ENCODE assay signal across 16 cellular contexts in the genomic region with DNA sequence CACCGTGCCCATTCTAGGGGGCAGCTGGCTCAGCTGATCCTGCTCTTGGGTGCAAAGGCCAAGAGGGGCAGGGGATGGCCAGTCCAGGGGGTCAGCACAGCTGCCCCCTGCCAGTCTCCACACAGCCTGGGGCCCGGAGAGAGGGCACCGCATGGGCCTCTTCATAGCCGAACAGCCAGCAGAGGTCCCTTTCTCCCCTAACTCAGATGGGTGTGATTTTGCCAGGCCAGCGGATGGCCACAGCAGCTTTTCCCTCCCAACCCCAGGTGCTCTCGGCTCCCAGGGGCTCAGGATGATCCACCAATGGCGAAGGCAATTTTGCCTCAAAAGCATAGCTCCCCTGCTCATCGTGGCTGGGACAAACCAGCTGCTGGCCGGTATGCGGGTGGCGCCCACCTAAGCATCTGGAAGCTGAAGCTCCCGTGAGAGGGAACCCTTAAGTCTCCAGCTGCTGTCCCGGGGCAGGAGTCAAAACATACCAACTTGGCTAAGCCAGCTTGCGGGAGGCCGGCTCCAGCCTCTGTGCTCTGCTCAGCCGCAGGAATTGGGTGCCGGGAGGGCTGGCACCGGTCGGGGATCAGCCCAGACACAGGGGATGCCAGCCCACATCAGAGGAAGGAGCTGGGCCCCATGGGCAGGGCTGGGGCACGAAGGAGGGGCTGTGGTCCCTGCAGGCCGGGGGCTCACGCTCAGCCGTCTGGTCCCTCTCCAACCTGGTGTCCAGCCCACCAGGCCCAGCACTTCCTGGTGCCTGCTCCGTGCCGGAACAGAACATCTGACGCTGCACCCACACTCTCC. TPM values are rescaled to one million over a fixed set of nuclear protein-coding genes. Genes with fewer than 3 reads are reported as not detected.
A peak's percentile ranks its signal among the peaks of the same experiment; 100 is the strongest.
DNase-seq lines count a peak whose midpoint lies in the region; ATAC-seq and TF ChIP-seq lines count a peak whose summit lies in the region.
"Had no signal": no experiment of that assay in that cellular context is flagged by ENCODE, and none has a peak within 500 bp of the region (broad histone marks: within the 10 kb centered on the region; RNA-seq: fewer than 3 reads in every experiment).

No MANE protein-coding gene starts in this region.

- no peak overlapping the region for H2AFZ ChIP-seq in SK-N-SH (ENCODE audit: low read depth)

- peaks cover 39% of the 10 kb centered on the region for H3K4me1 Mint-ChIP-seq in activated T-cell treated with anti-CD3 and anti-CD28 coated beads, Interleukin-2, amount 50 U/mL, for 24 hours (ENCODE audit: low read depth)
- H3K4me1 Mint-ChIP-seq in activated T-cell treated with anti-CD3 and anti-CD28 coated beads, Interleukin-2, amount 50 U/mL, for 4 hours (ENCODE audit: low read depth), result peaks cover 35% of the 10 kb centered on the region
- H3K4me1 Mint-ChIP-seq in chondrocyte (ENCODE audit: low read depth), result peaks cover 34% of the 10 kb centered on the region

- CTCF ChIA-PET in SK-N-SH (lab: Yijun Ruan, JAX), result interaction anchor here (0.7 to 2.2 kb wide), 6 partner anchors 9 to 154 kb away, joined by 3 to 18 read pairs (median 3); no protein-coding TSS in a partner anchor

- peaks cover 6% of the 10 kb centered on the region; the same call in 1 of the 2 replicates for H3K79me2 ChIP-seq in SK-N-SH (ENCODE audit: insufficient read depth)

- peaks cover 18% of the 10 kb centered on the region for H3F3A ChIP-seq in SK-N-SH (replicated peaks; ENCODE audit: insufficient read depth)

- H3K27ac Mint-ChIP-seq in activated T-cell treated with anti-CD3 and anti-CD28 coated beads, Interleukin-2, amount 50 U/mL, for 24 hours, result peak overlapping the region; percentile 72
- H3K27ac Mint-ChIP-seq in chondrocyte (ENCODE audit: unreplicated experiment), result no peak overlapping the region

- H3K36me3 Mint-ChIP-seq in activated T-cell treated with anti-CD3 and anti-CD28 coated beads, Interleukin-2, amount 50 U/mL, for 24 hours (ENCODE audit: low read depth), result peaks cover 4% of the 10 kb centered on the region
- H3K36me3 Mint-ChIP-seq in activated T-cell treated with anti-CD3 and anti-CD28 coated beads, Interleukin-2, amount 50 U/mL, for 4 hours (ENCODE audit: insufficient read depth), result no peaks in the 10 kb centered on the region
- no peaks in the 10 kb centered on the region for H3K36me3 Mint-ChIP-seq in chondrocyte (ENCODE audit: low read depth)

- H3K9me3 ChIP-seq in SK-N-SH, result no peaks in the 10 kb centered on the region
- H3K9me3 ChIP-seq: esophagus squamous epithelium, thoracic aorta had no signal

- no peak overlapping the region for H3K4me2 ChIP-seq in SK-N-SH

- H3K9me2 ChIP-seq in SK-N-SH, result no peaks in the 10 kb centered on the region

- DNase-seq in activated T-cell treated with anti-CD3 and anti-CD28 coated beads, Interleukin-2, amount 50 U/mL, for 24 hours, result no peak
- no peak for DNase-seq in activated T-cell treated with anti-CD3 and anti-CD28 coated beads, Interleukin-2, amount 50 U/mL, for 4 hours
- DNase-seq in H7 (peak; percentile 61), chondrocyte (ENCODE audit: low spot score) (peak; percentile 86), posterior vena cava (ENCODE audit: low spot score) (peak; percentile 67), SK-N-SH (no peak), NCI-H2107 treated with DMSO at 0.1 percent for 48 hours (lab: John Stamatoyannopoulos, UW; ENCODE audit: unreplicated experiment) (no peak)
- DNase-seq: ACHN; esophagus squamous epithelium; NCI-H1092; NCI-H446 treated with DMSO at 0.1 percent for 48 hours; stimulated activated CD4-positive, alpha-beta T cell treated with anti-CD3 and anti-CD28 coated beads, Interleukin-12 subunit alpha, Interleukin-12 subunit beta, amount 100 ng/mL, for 4 hours; T-helper 2 cell had no signal

- H3K27me3 ChIP-seq in H7 (ENCODE audit: control insufficient read depth, insufficient read depth, low read length) (no peaks in the 10 kb centered on the region), SK-N-SH (ENCODE audit: insufficient read depth) (no peaks in the 10 kb centered on the region)
- H3K27me3 ChIP-seq: esophagus squamous epithelium had no signal

- no peak overlapping the region for H3K9ac ChIP-seq in SK-N-SH

- no peaks in the 10 kb centered on the region for H3K36me3 ChIP-seq in H7 (replicated peaks; ENCODE audit: control insufficient read depth, insufficient read depth, low read length)
- H3K36me3 ChIP-seq in SK-N-SH (replicated peaks in 1 of 2; ENCODE audit: control insufficient read depth in 1 of 2, insufficient read depth in 2 of 2, low read length in 1 of 2), result no peaks in the 10 kb centered on the region

- no peaks in the 10 kb centered on the region for H4K20me1 ChIP-seq in SK-N-SH (ENCODE audit: insufficient read depth)

- ATAC-seq in activated T-cell treated with anti-CD3 and anti-CD28 coated beads, Interleukin-2, amount 50 U/mL, for 4 hours, result no peak
- no peak for ATAC-seq in GM21723 (IDR thresholded peaks at IDR 0.05; ENCODE audit: unreplicated experiment)

- no peak overlapping the region for H3K27ac ChIP-seq in SK-N-SH (ENCODE audit: low read depth in 2 of 2, low read length in 1 of 2)
- H3K27ac ChIP-seq: thoracic aorta had no signal

- POLR2A ChIA-PET in SK-N-SH (lab: Yijun Ruan, JAX), result no interaction called here

- H3K9me3 Mint-ChIP-seq in activated T-cell treated with anti-CD3 and anti-CD28 coated beads, Interleukin-2, amount 50 U/mL, for 24 hours, result no peaks in the 10 kb centered on the region
- H3K9me3 Mint-ChIP-seq in activated T-cell treated with anti-CD3 and anti-CD28 coated beads, Interleukin-2, amount 50 U/mL, for 4 hours, result no peaks in the 10 kb centered on the region
- no peaks in the 10 kb centered on the region for H3K9me3 Mint-ChIP-seq in chondrocyte (ENCODE audit: low read depth)

- intact Hi-C loops in posterior vena cava (cut with DNase I), result no loop called here

- TF ChIP-seq CTCF in chondrocyte (IDR thresholded peaks at IDR 0.05) (no peak), SK-N-SH (IDR thresholded peaks at IDR 0.05) (no peak)

- H3K4me3 ChIP-seq in H7 (ENCODE audit: insufficient read depth, low read depth, low read length), result no peak overlapping the region
- H3K4me3 ChIP-seq in SK-N-SH (ENCODE audit: low read depth in 2 of 2, low read length in 1 of 2), result no peak overlapping the region
- H3K4me3 ChIP-seq: esophagus squamous epithelium, lung, thoracic aorta had no signal

- 97% methylated on average over 7 of the region's 26 CpGs for WGBS in SK-N-SH (ENCODE audit: low lambda C conversion rate)

- no peaks in the 10 kb centered on the region for H3K27me3 Mint-ChIP-seq in activated T-cell treated with anti-CD3 and anti-CD28 coated beads, Interleukin-2, amount 50 U/mL, for 24 hours
- H3K27me3 Mint-ChIP-seq in activated T-cell treated with anti-CD3 and anti-CD28 coated beads, Interleukin-2, amount 50 U/mL, for 4 hours (ENCODE audit: low read depth), result no peaks in the 10 kb centered on the region
- H3K27me3 Mint-ChIP-seq in chondrocyte (ENCODE audit: low read depth), result no peaks in the 10 kb centered on the region

- TF ChIP-seq RAD21 in SK-N-SH (IDR thresholded peaks at IDR 0.05; ENCODE audit: low read length), result no peak

- H3K4me1 ChIP-seq in SK-N-SH (ENCODE audit: control insufficient read depth in 1 of 2, insufficient read depth in 2 of 2, low read depth in 1 of 2, low read length in 1 of 2), result peaks cover 26 to 37% of the 10 kb centered on the region in 2 experiments; a peak in 3 of 4 replicates

- no peak for TF ChIP-seq EP300 in SK-N-SH (IDR thresholded peaks at IDR 0.05; ENCODE audit: borderline replicate concordance in 1 of 2, low read depth in 1 of 2, low read length in 1 of 2)

- H3K4me3 Mint-ChIP-seq in activated T-cell treated with anti-CD3 and anti-CD28 coated beads, Interleukin-2, amount 50 U/mL, for 24 hours, result peak overlapping the region; percentile 36
- H3K4me3 Mint-ChIP-seq in activated T-cell treated with anti-CD3 and anti-CD28 coated beads, Interleukin-2, amount 50 U/mL, for 4 hours, result no peak overlapping the region
- H3K4me3 Mint-ChIP-seq in chondrocyte (ENCODE audit: unreplicated experiment), result no peak overlapping the region

TF ChIP-seq in SK-N-SH, 30 proteins besides CTCF, POLR2A, EP300 and RAD21 (continues in another document):
- TF ChIP-seq FOSL2 (IDR thresholded peaks at IDR 0.05; ENCODE audit: borderline replicate concordance, low read depth) (no peak), EZH2phosphoT487 (IDR thresholded peaks at IDR 0.05; ENCODE audit: borderline replicate concordance, low read depth) (no peak), NFIC (IDR thresholded peaks at IDR 0.05; ENCODE audit: borderline replicate concordance) (no peak), GABPA (IDR thresholded peaks at IDR 0.05; ENCODE audit: low read depth) (no peak)

RNA-seq across cellular contexts. Expression of gene GNB1L, which starts 30.5 kb away (rescaled TPM):
- total RNA-seq in activated T-cell treated with anti-CD3 and anti-CD28 coated beads, Interleukin-2, amount 50 U/mL, for 4 hours, result 10 to 100 TPM; 25.9 to 26.3 (median 26.0) TPM
- total RNA-seq in H7 (2014; rRNA removed; shearing (Covaris generic)), result 31.4 and 38.2 TPM in 2 replicates
- total RNA-seq in chondrocyte, result 4.9 to 5.3 TPM (median 5.0 TPM) in 3 replicates
- 1 to 10 TPM; 3.6 to 3.9 TPM for total RNA-seq in posterior vena cava
- 3.2 and 5.9 TPM in 2 replicates for polyA plus RNA-seq in SK-N-SH (2012; rRNA removed)
- polyA plus RNA-seq in SK-N-SH (2012; cell fraction: cytosol; rRNA removed), result 2.0 and 4.8 TPM in 2 replicates
- 7.7 and 10.0 TPM in 2 replicates for polyA plus RNA-seq in SK-N-SH (2012; cell fraction: nucleus; rRNA removed)

RNA-seq across cellular contexts. Expression of gene RTL10, which starts 30.5 kb away (rescaled TPM):
- 10 to 100 TPM; 13.7 to 19.5 (median 14.5) TPM for total RNA-seq in activated T-cell treated with anti-CD3 and anti-CD28 coated beads, Interleukin-2, amount 50 U/mL, for 4 hours
- total RNA-seq in H7 (2014; rRNA removed; shearing (Covaris generic)), result 12.3 and 12.7 TPM in 2 replicates
- total RNA-seq in chondrocyte, result 15.6 to 24.5 TPM (median 18.2 TPM) in 3 replicates
- total RNA-seq in posterior vena cava, result 1 to 10 TPM; 7.6 to 8.6 TPM
- 7.8 and 8.0 TPM in 2 replicates for polyA plus RNA-seq in SK-N-SH (2012; rRNA removed)
- 3.0 and 4.0 TPM in 2 replicates for polyA plus RNA-seq in SK-N-SH (2012; cell fraction: cytosol; rRNA removed)
- polyA plus RNA-seq in SK-N-SH (2012; cell fraction: nucleus; rRNA removed), result 23.0 and 24.3 TPM in 2 replicates

RNA-seq across cellular contexts. Expression of gene COMT, which starts 56.4 kb away (rescaled TPM):
- 100 to 1,000 TPM in 1 of 3 donors, 10 to 100 TPM in 2; 95.0 to 118 (median 95.5) TPM for total RNA-seq in activated T-cell treated with anti-CD3 and anti-CD28 coated beads, Interleukin-2, amount 50 U/mL, for 4 hours
- 1.4 and 1.7 TPM in 2 replicates for total RNA-seq in H7 (2014; rRNA removed; shearing (Covaris generic))
- total RNA-seq in chondrocyte, result 66.6 to 186 TPM (median 177 TPM) in 3 replicates
- 10 to 100 TPM; 81.7 to 95.4 TPM for total RNA-seq in posterior vena cava
- polyA plus RNA-seq in SK-N-SH (2012; rRNA removed), result 205 and 343 TPM in 2 replicates
- polyA plus RNA-seq in SK-N-SH (2012; cell fraction: cytosol; rRNA removed), result 170 and 298 TPM in 2 replicates
- 209 and 222 TPM in 2 replicates for polyA plus RNA-seq in SK-N-SH (2012; cell fraction: nucleus; rRNA removed)

RNA-seq across cellular contexts. Expression of gene TXNRD2, which starts 56.5 kb away (rescaled TPM):
- total RNA-seq in activated T-cell treated with anti-CD3 and anti-CD28 coated beads, Interleukin-2, amount 50 U/mL, for 4 hours, result 10 to 100 TPM; 15.4 to 21.6 (median 19.4) TPM
- total RNA-seq in H7 (2014; rRNA removed; shearing (Covaris generic)), result 3.3 and 5.0 TPM in 2 replicates
- total RNA-seq in chondrocyte (12.5 to 15.8 TPM (median 14.1 TPM) in 3 replicates), posterior vena cava (10 to 100 TPM; 13.9 to 19.2 TPM)
- polyA plus RNA-seq in SK-N-SH (2012; rRNA removed), result 33.5 and 34.7 TPM in 2 replicates
- 16.1 and 21.5 TPM in 2 replicates for polyA plus RNA-seq in SK-N-SH (2012; cell fraction: cytosol; rRNA removed)
- 59.6 and 61.9 TPM in 2 replicates for polyA plus RNA-seq in SK-N-SH (2012; cell fraction: nucleus; rRNA removed)

Comparison
In these comparisons a context has a peak if more than half of its experiments do, and no peak if none do; other contexts are left out.
1. DNase-seq: peak in H7 (single experiment), chondrocyte (single experiment) and posterior vena cava (single experiment); none in activated T-cell treated with anti-CD3 and anti-CD28 coated beads, Interleukin-2, amount 50 U/mL, for 24 hours (single experiment), activated T-cell treated with anti-CD3 and anti-CD28 coated beads, Interleukin-2, amount 50 U/mL, for 4 hours (single experiment), SK-N-SH (single experiment) and NCI-H2107 treated with DMSO at 0.1 percent for 48 hours (single experiment).
2. RNA of gene COMT, which starts 56.4 kb away (total RNA-seq): 66.6 to 186 TPM in chondrocyte, 95.0 to 118 TPM in activated T-cell treated with anti-CD3 and anti-CD28 coated beads, Interleukin-2, amount 50 U/mL, for 4 hours and 81.7 to 95.4 TPM in posterior vena cava; 1.4 to 1.7 TPM in H7; every median in the first group is over 10 times any median in the second.